Comparison of ENCODE assay signal across 15 cellular contexts in the genomic region with DNA sequence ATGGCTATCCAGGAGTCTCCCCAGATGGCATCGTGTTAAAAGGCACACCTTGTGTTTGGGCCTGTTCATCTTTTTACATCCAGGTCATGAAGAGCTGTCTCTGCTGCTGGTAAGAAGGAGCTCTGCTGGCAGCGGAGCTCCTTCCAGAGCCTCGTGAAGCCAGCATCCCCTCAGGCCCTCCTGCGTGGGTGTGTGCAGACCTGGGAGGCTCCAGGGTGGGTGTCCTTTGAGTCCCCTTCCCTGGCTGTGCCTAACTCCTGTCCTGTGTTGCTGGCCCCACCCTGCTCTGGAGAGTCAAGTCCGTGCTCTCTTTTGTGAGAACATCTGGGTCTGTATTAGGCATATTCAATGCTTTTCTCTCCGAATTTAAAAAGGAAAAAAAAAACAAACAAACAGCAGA.
A peak's percentile ranks its signal among the peaks of the same experiment; 100 is the strongest.
DNase-seq lines count a peak whose midpoint lies in the region; ATAC-seq and TF ChIP-seq lines count a peak whose summit lies in the region.
"Had no signal": no experiment of that assay in that cellular context is flagged by ENCODE, and none has a peak within 500 bp of the region (broad histone marks: within the 10 kb centered on the region; RNA-seq: fewer than 3 reads in every experiment).

No MANE protein-coding gene starts in this region.

- H3K4ac ChIP-seq in H9 (ENCODE audit: low read depth, low read length), result no peak overlapping the region

- H4K20me1 ChIP-seq in BLaER1 (no peaks in the 10 kb centered on the region), H9 (ENCODE audit: control insufficient read depth, insufficient read depth, insufficient read length) (peaks cover 2% of the 10 kb centered on the region)

- peaks cover 17% of the 10 kb centered on the region for H3K4me1 ChIP-seq in BLaER1
- no peaks in the 10 kb centered on the region for H3K4me1 ChIP-seq in H9 (ENCODE audit: insufficient read depth, low read length)
- no peaks in the 10 kb centered on the region for H3K4me1 ChIP-seq in lung (ENCODE audit: control insufficient read depth in 2 of 2, insufficient read depth in 2 of 2, low read length in 2 of 2)

- no peak overlapping the region for H2BK120ac ChIP-seq in H9 (ENCODE audit: low read depth, low read length, poor library complexity, severe bottlenecking)

- no peak overlapping the region for H2BK20ac ChIP-seq in H9 (ENCODE audit: low read depth, low read length, poor library complexity, severe bottlenecking)

- H3K56ac ChIP-seq in H9 (ENCODE audit: insufficient read length, low read depth, low read length), result no peak overlapping the region

- H3K4me2 ChIP-seq in BLaER1 (0 out of 2 replicates have a peak overlapping the region, but pooled peaks have one; percentile 7), H9 (ENCODE audit: insufficient read depth, insufficient read length, low read length) (no peak overlapping the region)

- H2AFZ ChIP-seq in H9 (ENCODE audit: low read length), result no peak overlapping the region

- WGBS in H9 (ENCODE audit: extremely low coverage, insufficient read length, low lambda C conversion rate), result no CpG with 5 or more reads among the region's 6 CpGs
- WGBS in lung, 2 donors, result 75 to 84% methylated on average over 6 of the region's 6 CpGs

- no peak for TF ChIP-seq CTCF in H9 (conservative IDR thresholded peaks at IDR 0.05)
- no peak for TF ChIP-seq CTCF in lung (IDR thresholded peaks at IDR 0.05; ENCODE audit: control extremely low read depth, extremely low read depth)
- TF ChIP-seq CTCF in type B pancreatic cell (conservative IDR thresholded peaks at IDR 0.05), result no peak

- no peak overlapping the region for H2AK5ac ChIP-seq in H9 (ENCODE audit: insufficient read length, low read length)

- H3K4me3 ChIP-seq in BLaER1 (no peak overlapping the region), lung (no peak overlapping the region)

- H3K27ac ChIP-seq in BLaER1 (no peak overlapping the region), H9 (ENCODE audit: insufficient read length, low read depth, low read length) (no peak overlapping the region), lung (ENCODE audit: low read depth in 1 of 2, low read length in 1 of 2) (no peak overlapping the region)

- H3K18ac ChIP-seq in H9 (ENCODE audit: insufficient read length, low read depth, low read length), result no peak overlapping the region

- no peaks in the 10 kb centered on the region for H3K23me2 ChIP-seq in H9 (ENCODE audit: insufficient read length, low read depth, low read length, poor library complexity, severe bottlenecking)

- H3K27ac Mint-ChIP-seq in H9, result no peak overlapping the region
- H3K27ac Mint-ChIP-seq in type B pancreatic cell, result no peak overlapping the region
- H3K27ac Mint-ChIP-seq: CD14-positive monocyte; CD8-positive, alpha-beta T cell had no signal

- H3K27me3 ChIP-seq in BLaER1 (no peaks in the 10 kb centered on the region), H9 (ENCODE audit: insufficient read depth, low read length) (no peaks in the 10 kb centered on the region), lung (ENCODE audit: control insufficient read depth, insufficient read depth) (no peaks in the 10 kb centered on the region)

- H3K9me3 Mint-ChIP-seq in H9 (no peaks in the 10 kb centered on the region), type B pancreatic cell (no peaks in the 10 kb centered on the region)
- H3K9me3 Mint-ChIP-seq: CD8-positive, alpha-beta T cell had no signal

- H3K23ac ChIP-seq in H9 (ENCODE audit: insufficient read length, low read depth, low read length), result no peak overlapping the region

- H2BK12ac ChIP-seq in H9 (ENCODE audit: insufficient read length, low read depth, low read length), result no peak overlapping the region

- peaks cover 5 to 6% of the 10 kb centered on the region in 2 experiments for H3K4me1 Mint-ChIP-seq in H9
- peaks cover 2% of the 10 kb centered on the region for H3K4me1 Mint-ChIP-seq in type B pancreatic cell (ENCODE audit: unreplicated experiment)
- H3K4me1 Mint-ChIP-seq: CD14-positive monocyte had no signal

- no peak overlapping the region for H2BK15ac ChIP-seq in H9 (ENCODE audit: low read depth, low read length)

- DNase-seq in H9, result no peak
- DNase-seq in lung (ENCODE audit: low spot score), result peak; percentile 1
- peak; percentile 34 for DNase-seq in type B pancreatic cell (ENCODE audit: extremely low spot score, unreplicated experiment)
- no peak for DNase-seq in NAMALWA (ENCODE audit: low spot score)
- no peak for DNase-seq in NCI-H1694 treated with DMSO at 0.1 percent for 48 hours (lab: John Stamatoyannopoulos, UW)
- DNase-seq: 8988T, ACHN, COR-L47, GF-D8, IMR-90, KBM-7 had no signal

- H3K36me3 Mint-ChIP-seq in H9 (ENCODE audit: insufficient read depth in 1 of 3, low read depth in 3 of 3), result no peaks in the 10 kb centered on the region
- H3K36me3 Mint-ChIP-seq in type B pancreatic cell, result no peaks in the 10 kb centered on the region
- H3K36me3 Mint-ChIP-seq: CD14-positive monocyte; CD8-positive, alpha-beta T cell had no signal

- H4K5ac ChIP-seq in H9 (ENCODE audit: insufficient read length, low read depth, low read length), result no peak overlapping the region

- H2BK5ac ChIP-seq in H9 (ENCODE audit: insufficient read length, low read length), result no peak overlapping the region

- H4K8ac ChIP-seq in H9 (replicated peaks; ENCODE audit: insufficient read length, low read depth, low read length), result no peak overlapping the region

- H3K27me3 Mint-ChIP-seq in H9 (ENCODE audit: low read depth) (peaks cover 13% of the 10 kb centered on the region), type B pancreatic cell (peaks cover 3% of the 10 kb centered on the region)

- H4K91ac ChIP-seq in H9 (ENCODE audit: insufficient read length, low read depth, low read length), result no peak overlapping the region

- peak overlapping the region; percentile 25; the same call in 1 of the 2 replicates for H3K14ac ChIP-seq in H9 (ENCODE audit: insufficient read depth, low read length)

- no peaks in the 10 kb centered on the region for H3K79me2 ChIP-seq in H9 (ENCODE audit: insufficient read depth, low read length)

- H3K79me1 ChIP-seq in H9 (ENCODE audit: insufficient read depth, low read depth, low read length, poor library complexity, severe bottlenecking), result no peaks in the 10 kb centered on the region

- H3K36me3 ChIP-seq in BLaER1, result no peaks in the 10 kb centered on the region
- H3K36me3 ChIP-seq in lung (ENCODE audit: control insufficient read depth in 2 of 2, insufficient read depth in 2 of 2, low read length in 2 of 2), result no peaks in the 10 kb centered on the region

- ATAC-seq in lung (ENCODE audit: insufficient read depth, low FRiP score) (no peak), HG03469 (IDR thresholded peaks at IDR 0.05; ENCODE audit: unreplicated experiment) (no peak)
- ATAC-seq: CD8-positive, alpha-beta T cell had no signal

- no peak overlapping the region; a peak in 1 of 5 replicates for H3K4me3 Mint-ChIP-seq in H9
- no peak overlapping the region for H3K4me3 Mint-ChIP-seq in type B pancreatic cell
- H3K4me3 Mint-ChIP-seq: CD14-positive monocyte; CD8-positive, alpha-beta T cell had no signal

- H3K9me3 ChIP-seq in BLaER1, result no peaks in the 10 kb centered on the region
- H3K9me3 ChIP-seq in H9 (ENCODE audit: control insufficient read depth, low read depth, low read length), result no peaks in the 10 kb centered on the region
- peaks cover 0 to 8% of the 10 kb centered on the region in 2 donors for H3K9me3 ChIP-seq in lung (ENCODE audit: control insufficient read depth in 2 of 2, insufficient read depth in 1 of 2, low read length in 1 of 2)

- no peak overlapping the region for H3K9ac ChIP-seq in BLaER1
- no peak overlapping the region for H3K9ac ChIP-seq in H9 (ENCODE audit: extremely low read depth, insufficient read length, low read length)

- no peak overlapping the region for H3T11ph ChIP-seq in H9 (ENCODE audit: low read length)

Comparison
In these comparisons a context has a peak if more than half of its experiments do, and no peak if none do; other contexts are left out.
1. DNase-seq: peak in lung (single experiment) and type B pancreatic cell (single experiment); none in H9 (single experiment), NAMALWA (single experiment) and NCI-H1694 treated with DMSO at 0.1 percent for 48 hours (single experiment).